ENCODE assay signal across 17 cellular contexts in the genomic region with DNA sequence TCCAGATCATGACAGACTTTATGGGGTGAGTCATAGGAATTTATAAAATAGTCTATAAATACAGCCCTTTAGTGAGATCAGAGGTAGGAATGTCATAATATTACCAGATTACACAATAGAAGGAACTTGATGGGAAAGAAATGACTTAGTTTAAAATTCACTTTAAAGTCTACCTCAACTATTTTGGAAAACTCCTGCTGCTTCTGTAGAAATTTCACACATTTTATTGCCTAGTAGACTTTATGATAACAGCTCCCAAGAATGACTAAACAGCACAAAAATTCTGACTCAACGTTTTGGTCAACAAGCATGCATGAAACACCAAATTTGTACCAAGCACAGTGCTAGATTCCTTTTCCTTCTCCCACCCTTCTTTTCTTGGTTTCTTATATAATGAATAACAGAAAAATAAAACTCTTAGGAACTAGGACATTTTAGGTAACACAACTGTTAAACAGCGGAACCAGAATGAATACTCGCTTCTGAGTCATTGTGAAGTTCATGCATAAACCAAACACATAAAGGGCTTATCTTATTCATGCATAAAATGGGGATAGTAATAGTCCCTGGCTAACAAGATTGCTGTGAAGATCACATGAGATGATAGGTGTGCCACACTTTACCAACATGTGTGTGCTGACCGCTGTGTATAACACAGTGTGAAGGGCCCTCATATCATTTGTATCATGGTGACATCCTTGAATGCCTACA.
DNase-seq lines count a peak whose midpoint lies in the region; ATAC-seq and TF ChIP-seq lines count a peak whose summit lies in the region.
"Had no signal": no experiment of that assay in that cellular context is flagged by ENCODE, and none has a peak within 500 bp of the region (broad histone marks: within the 10 kb centered on the region; RNA-seq: fewer than 3 reads in every experiment).

No MANE protein-coding gene starts in this region.

- H3K9me3 Mint-ChIP-seq in activated T-helper 1 cell treated with anti-CD3 and anti-CD28 coated beads, Interleukin-12 subunit alpha, Interleukin-12 subunit beta, Interleukin-2, Interleukin-4 antibody, amounts not matched to agents 30 ng/mL and 10 ng/mL and 1 ng/mL, durations not matched to agents 14 hours and 24 hours and 36 hours = peaks cover 34% of the 10 kb centered on the region
- H3K9me3 Mint-ChIP-seq: neural crest cell had no signal

- DNase-seq in EH (ENCODE audit: low read depth) (peak; percentile 90), RPMI7951 (ENCODE audit: low read depth) (peak; percentile 44), fibroblast of pulmonary artery (ENCODE audit: low read depth) (peak; percentile 77), retinal pigment epithelial cell (ENCODE audit: low read depth) (peak; percentile 54), NCI-H748 treated with DMSO at 0.1 percent for 48 hours (lab: John Stamatoyannopoulos, UW) (no peak), occipital lobe (lab: John Stamatoyannopoulos, UW) (no peak)
- DNase-seq in activated T-helper 1 cell treated with anti-CD3 and anti-CD28 coated beads, Interleukin-12 subunit alpha, Interleukin-12 subunit beta, Interleukin-2, Interleukin-4 antibody, amounts not matched to agents 30 ng/mL and 10 ng/mL and 1 ng/mL, durations not matched to agents 14 hours and 24 hours and 36 hours (ENCODE audit: low spot score) = no peak
- DNase-seq: activated CD4-positive, alpha-beta T cell treated with anti-CD3 and anti-CD28 coated beads, Interleukin-2, amount 10 ng/mL, durations not matched to agents 7 days and 5 days; activated gamma-delta T cell; CD4-positive, alpha-beta T cell; NCI-H2107; NK-92 treated with Interleukin-12 subunit alpha and Interleukin-12 subunit beta, amount 100 ng/mL, for 24 hours; stimulated activated CD4-positive, alpha-beta T cell treated with anti-CD3 and anti-CD28 coated beads, Interleukin-15, amount 100 ng/mL, for 24 hours; stimulated activated CD8-positive, alpha-beta memory T cell treated with anti-CD3 and anti-CD28 coated beads, Interleukin-4, amount 100 ng/mL, for 48 hours; T-helper 17 cell had no signal

- H3K4me3 Mint-ChIP-seq in activated T-helper 1 cell treated with anti-CD3 and anti-CD28 coated beads, Interleukin-12 subunit alpha, Interleukin-12 subunit beta, Interleukin-2, Interleukin-4 antibody, amounts not matched to agents 30 ng/mL and 10 ng/mL and 1 ng/mL, durations not matched to agents 14 hours and 24 hours and 36 hours = no peak overlapping the region
- H3K4me3 Mint-ChIP-seq: activated CD4-positive, alpha-beta T cell treated with anti-CD3 and anti-CD28 coated beads, Interleukin-2, amount 10 ng/mL, durations not matched to agents 7 days and 5 days; CD4-positive, alpha-beta T cell; neural crest cell; T-helper 17 cell had no signal

- no peak overlapping the region for H3K27ac Mint-ChIP-seq in activated T-helper 1 cell treated with anti-CD3 and anti-CD28 coated beads, Interleukin-12 subunit alpha, Interleukin-12 subunit beta, Interleukin-2, Interleukin-4 antibody, amounts not matched to agents 30 ng/mL and 10 ng/mL and 1 ng/mL, durations not matched to agents 14 hours and 24 hours and 36 hours
- H3K27ac Mint-ChIP-seq: activated CD4-positive, alpha-beta T cell treated with anti-CD3 and anti-CD28 coated beads, Interleukin-2, amount 10 ng/mL, durations not matched to agents 7 days and 5 days; CD4-positive, alpha-beta T cell; T-helper 17 cell had no signal

- no peaks in the 10 kb centered on the region for H3K27me3 Mint-ChIP-seq in activated T-helper 1 cell treated with anti-CD3 and anti-CD28 coated beads, Interleukin-12 subunit alpha, Interleukin-12 subunit beta, Interleukin-2, Interleukin-4 antibody, amounts not matched to agents 30 ng/mL and 10 ng/mL and 1 ng/mL, durations not matched to agents 14 hours and 24 hours and 36 hours (ENCODE audit: insufficient read depth)
- H3K27me3 Mint-ChIP-seq: activated CD4-positive, alpha-beta T cell treated with anti-CD3 and anti-CD28 coated beads, Interleukin-2, amount 10 ng/mL, durations not matched to agents 7 days and 5 days; CD4-positive, alpha-beta T cell; T-helper 17 cell had no signal

- ATAC-seq in GM21619 (IDR thresholded peaks at IDR 0.05; ENCODE audit: unreplicated experiment) = no peak
- ATAC-seq: T-helper 17 cell had no signal

- no peak overlapping the region for H3K4me3 ChIP-seq in fibroblast of pulmonary artery (replicated peaks; ENCODE audit: low read depth, low read length)
- no peak overlapping the region for H3K4me3 ChIP-seq in retinal pigment epithelial cell (ENCODE audit: low read length)

- no peak for TF ChIP-seq CTCF in fibroblast of pulmonary artery (IDR thresholded peaks at IDR 0.05; ENCODE audit: low read length, missing control alignments)
- no peak for TF ChIP-seq CTCF in retinal pigment epithelial cell (conservative IDR thresholded peaks at IDR 0.05; ENCODE audit: low read depth, low read length)

- no peaks in the 10 kb centered on the region for H3K4me1 Mint-ChIP-seq in activated T-helper 1 cell treated with anti-CD3 and anti-CD28 coated beads, Interleukin-12 subunit alpha, Interleukin-12 subunit beta, Interleukin-2, Interleukin-4 antibody, amounts not matched to agents 30 ng/mL and 10 ng/mL and 1 ng/mL, durations not matched to agents 14 hours and 24 hours and 36 hours (ENCODE audit: low read depth)
- H3K4me1 Mint-ChIP-seq: activated CD4-positive, alpha-beta T cell treated with anti-CD3 and anti-CD28 coated beads, Interleukin-2, amount 10 ng/mL, durations not matched to agents 7 days and 5 days; neural crest cell; T-helper 17 cell had no signal

- intact Hi-C loops in activated T-helper 1 cell treated with anti-CD3 and anti-CD28 coated beads, Interleukin-12 subunit alpha, Interleukin-12 subunit beta, Interleukin-2, Interleukin-4 antibody, amounts not matched to agents 30 ng/mL and 10 ng/mL and 1 ng/mL, durations not matched to agents 14 hours and 24 hours and 36 hours (cut with micrococcal nuclease) = no loop called here

- H3K36me3 Mint-ChIP-seq in activated T-helper 1 cell treated with anti-CD3 and anti-CD28 coated beads, Interleukin-12 subunit alpha, Interleukin-12 subunit beta, Interleukin-2, Interleukin-4 antibody, amounts not matched to agents 30 ng/mL and 10 ng/mL and 1 ng/mL, durations not matched to agents 14 hours and 24 hours and 36 hours (ENCODE audit: low read depth) = no peaks in the 10 kb centered on the region

Comparison
In these comparisons a context has a peak if more than half of its experiments do, and no peak if none do; other contexts are left out.
1. DNase-seq: peak in EH (single experiment), RPMI7951 (single experiment), fibroblast of pulmonary artery (single experiment) and retinal pigment epithelial cell (single experiment); none in activated T-helper 1 cell treated with anti-CD3 and anti-CD28 coated beads, Interleukin-12 subunit alpha, Interleukin-12 subunit beta, Interleukin-2, Interleukin-4 antibody, amounts not matched to agents 30 ng/mL and 10 ng/mL and 1 ng/mL, durations not matched to agents 14 hours and 24 hours and 36 hours (single experiment), NCI-H748 treated with DMSO at 0.1 percent for 48 hours (single experiment) and occipital lobe (single experiment).